ENCODE assay signal across 27 cellular contexts in genomic region chr3:51401639-51402166, GRCh38. TPM values are rescaled to one million over a fixed set of nuclear protein-coding genes. Genes with fewer than 3 reads are reported as not detected.
DNase-seq lines count a peak whose midpoint lies in the region; ATAC-seq and TF ChIP-seq lines count a peak whose summit lies in the region.
"Had no signal": no experiment of that assay in that cellular context is flagged by ENCODE, and none has a peak within 500 bp of the region (broad histone marks: within the 10 kb centered on the region; RNA-seq: fewer than 3 reads in every experiment).

No MANE protein-coding gene starts in this region.

- peak overlapping the region in 1 of 2 donors; percentile 7 for H3K27ac ChIP-seq in left lung
- no peak overlapping the region for H3K27ac ChIP-seq in effector memory CD4-positive, alpha-beta T cell (ENCODE audit: insufficient read depth, low read length, poor library complexity, severe bottlenecking)
- H3K27ac ChIP-seq: 22Rv1, brain microvascular endothelial cell, esophagus muscularis mucosa, gastrocnemius medialis, tibial nerve had no signal

- no peaks in the 10 kb centered on the region for H3K9me3 ChIP-seq in left lung
- H3K9me3 ChIP-seq in effector memory CD4-positive, alpha-beta T cell (ENCODE audit: control insufficient read depth, low read length) = no peaks in the 10 kb centered on the region
- H3K9me3 ChIP-seq: adrenal gland, esophagus muscularis mucosa, gastrocnemius medialis, stomach, tibial nerve had no signal

- no peak overlapping the region for H3K4me3 Mint-ChIP-seq in activated CD4-positive, alpha-beta T cell treated with anti-CD3 and anti-CD28 coated beads for 36 hours
- H3K4me3 Mint-ChIP-seq: activated CD4-positive, alpha-beta T cell treated with anti-CD3 and anti-CD28 coated beads, Interleukin-2, amount 10 ng/mL, durations not matched to agents 7 days and 5 days; GM23338; T-cell had no signal

- peak overlapping the region; percentile 8 for H3K27ac Mint-ChIP-seq in activated CD4-positive, alpha-beta T cell treated with anti-CD3 and anti-CD28 coated beads for 36 hours
- H3K27ac Mint-ChIP-seq: activated CD4-positive, alpha-beta T cell treated with anti-CD3 and anti-CD28 coated beads, Interleukin-2, amount 10 ng/mL, durations not matched to agents 7 days and 5 days; GM23338 had no signal

- POLR2A ChIA-PET in activated CD4-positive, alpha-beta T cell treated with anti-CD3 and anti-CD28 coated beads for 36 hours (lab: Charles Lee) = no interaction called here

- in situ Hi-C loops in KBM-7 (cut with MboI; ENCODE audit: low pct_unique_long_range_greater_than_20kb, low sequenced_read_pairs) = no loop called here

- no peak for ATAC-seq in activated CD4-positive, alpha-beta T cell treated with anti-CD3 and anti-CD28 coated beads for 36 hours
- peak; percentile 33 for ATAC-seq in left lung
- no peak for ATAC-seq in GM21529 (IDR thresholded peaks at IDR 0.05; ENCODE audit: unreplicated experiment)
- ATAC-seq: gastrocnemius medialis, GM23338, T-cell had no signal

- H3K27me3 ChIP-seq in left lung = no peaks in the 10 kb centered on the region
- H3K27me3 ChIP-seq in effector memory CD4-positive, alpha-beta T cell (replicated peaks; ENCODE audit: control insufficient read depth, insufficient read depth, low read length, poor library complexity, severe bottlenecking) = no peaks in the 10 kb centered on the region
- H3K27me3 ChIP-seq: adrenal gland, brain microvascular endothelial cell, esophagus muscularis mucosa, gastrocnemius medialis, stomach, tibial nerve had no signal

- H3K4me1 ChIP-seq in left lung = peaks cover 0 to 8% of the 10 kb centered on the region in 2 donors
- H3K4me1 ChIP-seq in effector memory CD4-positive, alpha-beta T cell (ENCODE audit: control insufficient read depth, insufficient read depth, low read length, poor library complexity, severe bottlenecking) = no peaks in the 10 kb centered on the region
- H3K4me1 ChIP-seq: adrenal gland had no signal

- intact Hi-C loops in activated CD4-positive, alpha-beta T cell treated with anti-CD3 and anti-CD28 coated beads for 36 hours (cut with DNase I, micrococcal nuclease) = no loop called here
- intact Hi-C loops in left lung (cut with DNase I) = no loop called here

- H3K9me3 Mint-ChIP-seq in activated CD4-positive, alpha-beta T cell treated with anti-CD3 and anti-CD28 coated beads for 36 hours (ENCODE audit: low read depth) = no peaks in the 10 kb centered on the region
- H3K9me3 Mint-ChIP-seq: activated CD4-positive, alpha-beta T cell treated with anti-CD3 and anti-CD28 coated beads, Interleukin-2, amount 10 ng/mL, durations not matched to agents 7 days and 5 days; GM23338; T-cell had no signal

- TF ChIP-seq CTCF in left lung (IDR thresholded peaks at IDR 0.05) = no peak

- peaks cover 24% of the 10 kb centered on the region for H3K36me3 Mint-ChIP-seq in activated CD4-positive, alpha-beta T cell treated with anti-CD3 and anti-CD28 coated beads for 36 hours (ENCODE audit: low read depth)

- CTCF ChIA-PET in activated CD4-positive, alpha-beta T cell treated with anti-CD3 and anti-CD28 coated beads for 36 hours (lab: Charles Lee) = no interaction called here

- H3K4me3 ChIP-seq in left lung = no peak overlapping the region
- no peak overlapping the region for H3K4me3 ChIP-seq in effector memory CD4-positive, alpha-beta T cell (ENCODE audit: insufficient read depth, low read depth, low read length, poor library complexity, severe bottlenecking)
- H3K4me3 ChIP-seq: adrenal gland, esophagus muscularis mucosa, gastrocnemius medialis, GM23338, stomach, tibial nerve had no signal

- no peak for DNase-seq in activated CD4-positive, alpha-beta T cell treated with anti-CD3 and anti-CD28 coated beads for 36 hours
- no peak for DNase-seq in activated CD4-positive, alpha-beta T cell treated with anti-CD3 and anti-CD28 coated beads, Interleukin-2, amount 50 U/mL, for 1 hour
- peak; percentile 85 for DNase-seq in KBM-7
- peak; percentile 70 for DNase-seq in SIG-M5 treated with dmso at 0.1 percent for 504 hours (lab: John Stamatoyannopoulos, UW; ENCODE audit: unreplicated experiment)
- DNase-seq in left lung = no peak
- no peak for DNase-seq in effector memory CD4-positive, alpha-beta T cell
- no peak for DNase-seq in HUDEP-2 (lab: John Stamatoyannopoulos, UW; ENCODE audit: unreplicated experiment in 76 of 76)
- DNase-seq: activated CD4-positive, alpha-beta T cell treated with anti-CD3 and anti-CD28 coated beads, Interleukin-2, amount 10 ng/mL, durations not matched to agents 7 days and 5 days; activated CD8-positive, alpha-beta memory T cell treated with anti-CD3 and anti-CD28 coated beads, Interleukin-2, amount 50 U/mL, for 4 hours; activated effector memory CD4-positive, alpha-beta T cell treated with Interleukin-2 at 50 U/mL for 16 hours; brain microvascular endothelial cell; COR-L47; gastrocnemius medialis; mesendoderm; NCI-H146; NCI-H2171 treated with DMSO at 0.1 percent for 48 hours; NCI-H524 treated with DMSO at 0.1 percent for 48 hours; retina; stimulated activated CD4-positive, alpha-beta T cell treated with anti-CD3 and anti-CD28 coated beads, Interleukin-4, amount 100 ng/mL, for 4 hours; stomach; T-cell had no signal

- no peaks in the 10 kb centered on the region for H3K27me3 Mint-ChIP-seq in activated CD4-positive, alpha-beta T cell treated with anti-CD3 and anti-CD28 coated beads for 36 hours
- H3K27me3 Mint-ChIP-seq: activated CD4-positive, alpha-beta T cell treated with anti-CD3 and anti-CD28 coated beads, Interleukin-2, amount 10 ng/mL, durations not matched to agents 7 days and 5 days; T-cell had no signal

- H3K36me3 ChIP-seq in left lung = peaks cover 0 to 78% of the 10 kb centered on the region in 2 donors
- peaks cover 40% of the 10 kb centered on the region for H3K36me3 ChIP-seq in effector memory CD4-positive, alpha-beta T cell (ENCODE audit: control insufficient read depth, insufficient read depth, low read length)

- H3K4me1 Mint-ChIP-seq in activated CD4-positive, alpha-beta T cell treated with anti-CD3 and anti-CD28 coated beads for 36 hours = peaks cover 19% of the 10 kb centered on the region

RNA-seq across cellular contexts. Expression of gene RBM15B, which starts 10.6 kb away (rescaled TPM):
- total RNA-seq in activated CD4-positive, alpha-beta T cell treated with anti-CD3 and anti-CD28 coated beads for 36 hours = 10 to 100 TPM; 20.9 to 21.5 TPM
- 10 to 100 TPM; 25.2 to 26.9 TPM for total RNA-seq in left lung

RNA-seq across cellular contexts. Expression of gene MANF, which starts 16.6 kb away (rescaled TPM):
- total RNA-seq in activated CD4-positive, alpha-beta T cell treated with anti-CD3 and anti-CD28 coated beads for 36 hours = 100 to 1,000 TPM; 124 to 129 TPM
- 100 to 1,000 TPM; 109 to 187 TPM for total RNA-seq in left lung

Comparison
In these comparisons a context has a peak if more than half of its experiments do, and no peak if none do; other contexts are left out.
1. DNase-seq: peak in KBM-7 (single experiment) and SIG-M5 treated with dmso at 0.1 percent for 504 hours (single experiment); none in activated CD4-positive, alpha-beta T cell treated with anti-CD3 and anti-CD28 coated beads for 36 hours (single experiment), activated CD4-positive, alpha-beta T cell treated with anti-CD3 and anti-CD28 coated beads, Interleukin-2, amount 50 U/mL, for 1 hour (single experiment), left lung (0 of 2), effector memory CD4-positive, alpha-beta T cell (0 of 3) and HUDEP-2 (0 of 76).